In genomic region chr16:29824589-29825144, GRCh38 we compare ENCODE assay signal across 6 cellular contexts. TPM values are rescaled to one million over a fixed set of nuclear protein-coding genes. Genes with fewer than 3 reads are reported as not detected.
A peak's percentile ranks its signal among the peaks of the same experiment; 100 is the strongest.
DNase-seq lines count a peak whose midpoint lies in the region; ATAC-seq, FAIRE-seq and TF ChIP-seq lines count a peak whose summit lies in the region.

No MANE protein-coding gene starts in this region.

- H2AFZ ChIP-seq in K562 (ENCODE audit: low read depth, low read length) (no peak overlapping the region), neuronal stem cell (ENCODE audit: low read length) (no peak overlapping the region)

- H3K4ac ChIP-seq in neuronal stem cell (ENCODE audit: low read length): no peak overlapping the region

- CTCF ChIA-PET in HEK293 (lab: Yijun Ruan, JAX): interaction anchor here (0.8 to 6.1 kb wide), 4 partner anchors 8 to 208 kb away, joined by 3 to 36 read pairs (median 20); partner anchors contain the start of gene PAGR1
- CTCF ChIA-PET in K562 (lab: Yijun Ruan, JAX; ENCODE audit: low intra/inter-chr PET ratio): interaction anchor here (0.7 kb wide), 1 partner anchor 275 kb away, joined by 8 read pairs; no protein-coding TSS in a partner anchor

- no peak overlapping the region for H2AK5ac ChIP-seq in neuronal stem cell (ENCODE audit: low read depth, low read length)

- H3K4me3 ChIP-seq in HEK293 (ENCODE audit: low read depth, low read length) (no peak overlapping the region), K562 (no peak overlapping the region), neuronal stem cell (ENCODE audit: low read length in 2 of 2) (no peak overlapping the region)

- H2BK15ac ChIP-seq in neuronal stem cell (ENCODE audit: low read length): no peak overlapping the region

- H4K8ac ChIP-seq in neuronal stem cell (ENCODE audit: low read depth, low read length): no peak overlapping the region

- no peak for TF ChIP-seq CTCF in HEK293 (tag by site-specific recombination; IDR thresholded peaks at IDR 0.05)
- TF ChIP-seq CTCF in K562 (IDR thresholded peaks at IDR 0.05 in 2 of 3, conservative IDR thresholded peaks at IDR 0.05 in 1 of 3; ENCODE audit: insufficient read depth in 2 of 3, low read depth in 1 of 3, low read length in 3 of 3): no peak

- intact Hi-C loops in K562 (cut with micrococcal nuclease): no loop called here

- POLR2A ChIA-PET in HEK293 (lab: Yijun Ruan, JAX): interaction anchor here (0.6 to 1.9 kb wide), 9 partner anchors 8 to 1267 kb away, joined by 3 to 6 read pairs (median 3); partner anchors contain the start of gene PAGR1
- POLR2A ChIA-PET in K562 (lab: Yijun Ruan, JAX): interaction anchor here (0.6 to 1.1 kb wide), 4 partner anchors 10 to 145 kb away, joined by 3 to 6 read pairs (median 4); partner anchors contain the start of gene QPRT

- no peak for ATAC-seq in K562
- no peak for ATAC-seq in HG02852 (IDR thresholded peaks at IDR 0.05; ENCODE audit: unreplicated experiment)
- ATAC-seq in HG03095 (IDR thresholded peaks at IDR 0.05; ENCODE audit: unreplicated experiment): no peak

- peaks cover 7% of the 10 kb centered on the region; the same call in 1 of the 2 replicates for H3K4me1 ChIP-seq in HEK293 (ENCODE audit: control insufficient read depth, insufficient read depth, low read length)
- H3K4me1 ChIP-seq in K562 (replicated peaks in 1 of 2; ENCODE audit: control insufficient read depth in 2 of 2, insufficient read depth in 2 of 2, low read length in 2 of 2): peaks cover 22 to 34% of the 10 kb centered on the region in 2 experiments
- peaks cover 2 to 13% of the 10 kb centered on the region in 2 donors for H3K4me1 ChIP-seq in neuronal stem cell (ENCODE audit: control insufficient read depth in 2 of 2, insufficient read depth in 1 of 2, low read depth in 1 of 2, low read length in 2 of 2)

- H2BK120ac ChIP-seq in neuronal stem cell (ENCODE audit: low read depth, low read length): no peak overlapping the region

- no peak overlapping the region for H3K23ac ChIP-seq in neuronal stem cell (ENCODE audit: low read depth, low read length, poor library complexity)

- WGBS in K562 (ENCODE audit: insufficient coverage, low coverage, missing lambda C conversion rate): 26% methylated on average over 7 of the region's 7 CpGs
- WGBS in neuronal stem cell (ENCODE audit: extremely low coverage in 2 of 2, insufficient read length in 2 of 2, insufficient replicate concordance in 1 of 2), 2 donors: no CpG with 5 or more reads among the region's 7 CpGs

- H2BK5ac ChIP-seq in neuronal stem cell (ENCODE audit: low read length): no peak overlapping the region

- H3K79me1 ChIP-seq in neuronal stem cell (ENCODE audit: low read depth, low read length): no peaks in the 10 kb centered on the region

- H3K36me3 ChIP-seq in HEK293 (ENCODE audit: control insufficient read depth in 2 of 2, insufficient read depth in 1 of 2, low read length in 2 of 2): peaks cover 2 to 14% of the 10 kb centered on the region in 2 experiments; a peak in 2 of 3 replicates
- H3K36me3 ChIP-seq in K562 (ENCODE audit: control insufficient read depth, insufficient read depth, low read length): peaks cover 5% of the 10 kb centered on the region
- H3K36me3 ChIP-seq in neuronal stem cell (replicated peaks in 1 of 2; ENCODE audit: control insufficient read depth in 2 of 2, insufficient read depth in 2 of 2, low read length in 2 of 2): peaks cover 12% of the 10 kb centered on the region in 2 donors

- FAIRE-seq in K562 (lab: Jason Lieb, UNC): no peak

- no TSS peak for BruUV-seq in K562 (replicated peaks; lab: Mats Ljungman, UMichigan)

- in situ Hi-C loops in K562 (cut with MboI): no loop called here

- H2BK12ac ChIP-seq in neuronal stem cell (ENCODE audit: low read length): no peak overlapping the region

- H3K79me2 ChIP-seq in K562 (ENCODE audit: control insufficient read depth, insufficient read depth, low read length): no peaks in the 10 kb centered on the region

- H3K27ac ChIP-seq in HEK293 (ENCODE audit: extremely low read depth, low read depth, low read length) (no peak overlapping the region), K562 (ENCODE audit: extremely low read depth, low read depth, low read length) (no peak overlapping the region), neuronal stem cell (replicated peaks; ENCODE audit: low read length) (no peak overlapping the region)

- peak overlapping the region; percentile 1 for H3K18ac ChIP-seq in neuronal stem cell (ENCODE audit: low read length)

- H3K9me1 ChIP-seq in K562 (ENCODE audit: control insufficient read depth, insufficient read depth, low read length): peaks cover 3% of the 10 kb centered on the region

- H3K9me3 ChIP-seq in HEK293 (ENCODE audit: control insufficient read depth, insufficient read depth, low read depth, low read length): no peaks in the 10 kb centered on the region
- H3K9me3 ChIP-seq in K562 (replicated peaks; ENCODE audit: control insufficient read depth, insufficient read depth, low read depth, low read length): no peaks in the 10 kb centered on the region
- H3K9me3 ChIP-seq in neuronal stem cell (replicated peaks in 1 of 2; ENCODE audit: control insufficient read depth in 2 of 2, insufficient read depth in 1 of 2, low read depth in 1 of 2, low read length in 2 of 2): no peaks in the 10 kb centered on the region

- no peaks in the 10 kb centered on the region; the same call in 1 of the 2 replicates for H4K20me1 ChIP-seq in K562 (replicated peaks; ENCODE audit: control insufficient read depth, insufficient read depth, low read length)

- peak overlapping the region in 1 of 2 experiments; percentile 70; a peak in 1 of 4 replicates for H3K9ac ChIP-seq in K562 (ENCODE audit: insufficient read depth in 1 of 2, low read depth in 2 of 2, low read length in 2 of 2)
- H3K9ac ChIP-seq in neuronal stem cell (ENCODE audit: low read depth, low read length, poor library complexity): no peak overlapping the region

- no peak for DNase-seq in K562 (ENCODE audit: extremely low read depth in 1 of 4, low spot score in 3 of 4)
- no peak for DNase-seq in neuronal stem cell (ENCODE audit: low spot score)
- DNase-seq in NCI-H1092 (lab: John Stamatoyannopoulos, UW): no peak

- no peak overlapping the region for H3K14ac ChIP-seq in neuronal stem cell (ENCODE audit: low read length)

- no peak for TF ChIP-seq RAD21 in K562 (CRISPR knock-in tag; conservative IDR thresholded peaks at IDR 0.05 in 1 of 2, IDR thresholded peaks at IDR 0.05 in 1 of 2)

- TF ChIP-seq EP300 in K562 (IDR thresholded peaks at IDR 0.05; ENCODE audit: low read length): no peak

- no peak overlapping the region for H3K4me2 ChIP-seq in K562 (ENCODE audit: insufficient read depth, low read length)
- no peak overlapping the region for H3K4me2 ChIP-seq in neuronal stem cell (ENCODE audit: insufficient read depth, low read length, poor library complexity, severe bottlenecking)

- no peak overlapping the region for H4K91ac ChIP-seq in neuronal stem cell (ENCODE audit: low read depth, low read length, poor library complexity)

- TF ChIP-seq POLR2A in K562 (conservative IDR thresholded peaks at IDR 0.05): no peak

- peaks cover 0 to 1% of the 10 kb centered on the region in 2 experiments; a peak in 1 of 5 replicates for H3K27me3 ChIP-seq in K562 (ENCODE audit: control insufficient read depth in 2 of 2, insufficient read depth in 2 of 2, low read length in 2 of 2)
- H3K27me3 ChIP-seq in neuronal stem cell (ENCODE audit: control insufficient read depth in 3 of 3, insufficient read depth in 3 of 3, low read depth in 1 of 3, low read length in 3 of 3): no peaks in the 10 kb centered on the region

RNA-seq across cellular contexts. Expression of gene MVP, which starts 4.4 kb away (rescaled TPM):
- 2.1 and 2.7 TPM in 2 replicates for total RNA-seq in K562 (2011; cell fraction: chromatin; rRNA removed; ENCODE audit: low replicate concordance)
- total RNA-seq in K562 (2011; cell fraction: nucleolus; rRNA removed): 0.83 and 2.1 TPM in 2 replicates
- 1.6 and 6.8 TPM in 2 replicates for total RNA-seq in K562 (2011; cell fraction: nucleoplasm; rRNA removed)
- total RNA-seq in K562 (2014; rRNA removed): 0.53 and 1.00 TPM in 2 replicates
- 0.41 and 0.65 TPM in 2 replicates for total RNA-seq in K562 (2014; rRNA removed; fragmentation: Illumina TruSeq; extraction: Trizol)
- 0.76 and 0.98 TPM in 2 replicates for total RNA-seq in K562 (2015; rRNA removed; fragmentation: Illumina TruSeq; extraction: Trizol)
- total RNA-seq in K562 (2021): 1.4 and 1.9 TPM in 2 replicates
- polyA plus RNA-seq in K562 (2011; rRNA removed): 0.39 and 1.1 TPM in 2 replicates
- 0.21 and 0.86 TPM in 2 replicates for polyA plus RNA-seq in K562 (2011; cell fraction: cytosol; rRNA removed)
- 2.9 and 3.4 TPM in 2 replicates for polyA plus RNA-seq in K562 (2011; cell fraction: nucleus; rRNA removed)
- polyA plus RNA-seq in K562 (2012): 2.1 and 3.5 TPM in 2 replicates
- 0.43 and 0.69 TPM in 2 replicates for polyA plus RNA-seq in K562 (2014; fragmentation: Illumina TruSeq; extraction: Trizol)
- polyA plus RNA-seq in K562 (2014; fragmentation: Nextera tagmentation; extraction: Ambion mirVana): not detected
- polyA plus RNA-seq in K562 (2014; rRNA removed): 0.66 and 1.1 TPM in 2 replicates
- polyA minus RNA-seq in K562 (2011; rRNA and poly(A)+ RNA removed): 0.53 and 1.0 TPM in 2 replicates
- 2.4 and 2.7 TPM in 2 replicates for polyA minus RNA-seq in K562 (2011; cell fraction: cytosol; rRNA and poly(A)+ RNA removed)
- 0.94 and 2.2 TPM in 2 replicates for polyA minus RNA-seq in K562 (2011; cell fraction: nucleus; rRNA and poly(A)+ RNA removed)
- polyA plus RNA-seq in neuronal stem cell (2013, experiment 1 of 2): 6.3 TPM
- polyA plus RNA-seq in neuronal stem cell (2013, experiment 2 of 2): 5.6 TPM

RNA-seq across cellular contexts. Expression of gene PAGR1, which starts 8.7 kb away (rescaled TPM):
- total RNA-seq in K562 (2011; cell fraction: chromatin; rRNA removed; ENCODE audit: low replicate concordance): 8.4 and 14.4 TPM in 2 replicates
- 14.2 and 16.0 TPM in 2 replicates for total RNA-seq in K562 (2011; cell fraction: nucleolus; rRNA removed)
- 11.1 and 12.8 TPM in 2 replicates for total RNA-seq in K562 (2011; cell fraction: nucleoplasm; rRNA removed)
- 58.2 and 68.3 TPM in 2 replicates for total RNA-seq in K562 (2014; rRNA removed)
- 16.5 and 16.8 TPM in 2 replicates for total RNA-seq in K562 (2014; rRNA removed; fragmentation: Illumina TruSeq; extraction: Trizol)
- 40.7 and 42.2 TPM in 2 replicates for total RNA-seq in K562 (2015; rRNA removed; fragmentation: Illumina TruSeq; extraction: Trizol)
- 33.3 and 36.0 TPM in 2 replicates for total RNA-seq in K562 (2021)
- 15.4 and 16.6 TPM in 2 replicates for polyA plus RNA-seq in K562 (2011; rRNA removed)
- 16.9 and 23.2 TPM in 2 replicates for polyA plus RNA-seq in K562 (2011; cell fraction: cytosol; rRNA removed)
- 11.9 and 16.8 TPM in 2 replicates for polyA plus RNA-seq in K562 (2011; cell fraction: nucleus; rRNA removed)
- 21.5 and 32.5 TPM in 2 replicates for polyA plus RNA-seq in K562 (2012)
- polyA plus RNA-seq in K562 (2014; fragmentation: Illumina TruSeq; extraction: Trizol): 15.7 and 26.0 TPM in 2 replicates
- polyA plus RNA-seq in K562 (2014; fragmentation: Nextera tagmentation; extraction: Ambion mirVana): 1 to 10 TPM; 1.4 to 4.5 TPM
- 42.8 and 51.3 TPM in 2 replicates for polyA plus RNA-seq in K562 (2014; rRNA removed)
- 5.3 and 7.0 TPM in 2 replicates for polyA minus RNA-seq in K562 (2011; rRNA and poly(A)+ RNA removed)
- 7.3 and 12.9 TPM in 2 replicates for polyA minus RNA-seq in K562 (2011; cell fraction: cytosol; rRNA and poly(A)+ RNA removed)
- polyA minus RNA-seq in K562 (2011; cell fraction: nucleus; rRNA and poly(A)+ RNA removed): 10.0 and 13.6 TPM in 2 replicates
- polyA plus RNA-seq in neuronal stem cell (2013, experiment 1 of 2): 63.6 TPM
- polyA plus RNA-seq in neuronal stem cell (2013, experiment 2 of 2): 61.9 TPM

RNA-seq across cellular contexts. Expression of gene PRRT2, which starts 12.7 kb away (rescaled TPM):
- total RNA-seq in K562 (2011; cell fraction: chromatin; rRNA removed; ENCODE audit: low replicate concordance): 2.5 and 4.2 TPM in 2 replicates
- total RNA-seq in K562 (2011; cell fraction: nucleolus; rRNA removed): 1.7 and 2.8 TPM in 2 replicates
- total RNA-seq in K562 (2011; cell fraction: nucleoplasm; rRNA removed): 2.1 and 6.5 TPM in 2 replicates
- total RNA-seq in K562 (2014; rRNA removed): 0.16 and 0.27 TPM in 2 replicates
- 0.11 TPM in 1 of 2 replicates, not detected in the other for total RNA-seq in K562 (2014; rRNA removed; fragmentation: Illumina TruSeq; extraction: Trizol)
- total RNA-seq in K562 (2015; rRNA removed; fragmentation: Illumina TruSeq; extraction: Trizol): 0.25 and 0.38 TPM in 2 replicates
- total RNA-seq in K562 (2021): 0.69 and 1.2 TPM in 2 replicates
- 0.42 and 0.96 TPM in 2 replicates for polyA plus RNA-seq in K562 (2011; rRNA removed)
- polyA plus RNA-seq in K562 (2011; cell fraction: cytosol; rRNA removed): 0.48 and 0.60 TPM in 2 replicates
- polyA plus RNA-seq in K562 (2011; cell fraction: nucleus; rRNA removed): 9.4 and 12.9 TPM in 2 replicates
- polyA plus RNA-seq in K562 (2012): 0.72 and 1.4 TPM in 2 replicates
- 0.28 and 0.46 TPM in 2 replicates for polyA plus RNA-seq in K562 (2014; fragmentation: Illumina TruSeq; extraction: Trizol)
- polyA plus RNA-seq in K562 (2014; fragmentation: Nextera tagmentation; extraction: Ambion mirVana): not detected
- 0.81 and 1.0 TPM in 2 replicates for polyA plus RNA-seq in K562 (2014; rRNA removed)
- 0.25 and 0.30 TPM in 2 replicates for polyA minus RNA-seq in K562 (2011; rRNA and poly(A)+ RNA removed)
- polyA minus RNA-seq in K562 (2011; cell fraction: cytosol; rRNA and poly(A)+ RNA removed): not detected in 2 replicates
- 1.3 and 1.6 TPM in 2 replicates for polyA minus RNA-seq in K562 (2011; cell fraction: nucleus; rRNA and poly(A)+ RNA removed)
- 75.9 TPM for polyA plus RNA-seq in neuronal stem cell (2013, experiment 1 of 2)
- polyA plus RNA-seq in neuronal stem cell (2013, experiment 2 of 2): 71.0 TPM

RNA-seq across cellular contexts. Expression of gene MAZ, which starts 18.3 kb away (rescaled TPM):
- 95.3 and 227 TPM in 2 replicates for total RNA-seq in K562 (2011; cell fraction: chromatin; rRNA removed; ENCODE audit: low replicate concordance)
- total RNA-seq in K562 (2011; cell fraction: nucleolus; rRNA removed): 242 and 255 TPM in 2 replicates
- total RNA-seq in K562 (2011; cell fraction: nucleoplasm; rRNA removed): 165 and 167 TPM in 2 replicates
- total RNA-seq in K562 (2014; rRNA removed): 414 and 504 TPM in 2 replicates
- 196 and 250 TPM in 2 replicates for total RNA-seq in K562 (2014; rRNA removed; fragmentation: Illumina TruSeq; extraction: Trizol)
- 378 and 386 TPM in 2 replicates for total RNA-seq in K562 (2015; rRNA removed; fragmentation: Illumina TruSeq; extraction: Trizol)
- 518 and 532 TPM in 2 replicates for total RNA-seq in K562 (2021)
- 216 and 275 TPM in 2 replicates for polyA plus RNA-seq in K562 (2011; rRNA removed)
- 302 and 460 TPM in 2 replicates for polyA plus RNA-seq in K562 (2011; cell fraction: cytosol; rRNA removed)
- polyA plus RNA-seq in K562 (2011; cell fraction: nucleus; rRNA removed): 274 and 319 TPM in 2 replicates
- 576 and 597 TPM in 2 replicates for polyA plus RNA-seq in K562 (2012)
- polyA plus RNA-seq in K562 (2014; fragmentation: Illumina TruSeq; extraction: Trizol): 420 and 592 TPM in 2 replicates
- polyA plus RNA-seq in K562 (2014; fragmentation: Nextera tagmentation; extraction: Ambion mirVana): 10 to 100 TPM; 45.4 to 59.3 TPM
- 225 and 259 TPM in 2 replicates for polyA plus RNA-seq in K562 (2014; rRNA removed)
- polyA minus RNA-seq in K562 (2011; rRNA and poly(A)+ RNA removed): 238 and 356 TPM in 2 replicates
- polyA minus RNA-seq in K562 (2011; cell fraction: cytosol; rRNA and poly(A)+ RNA removed): 360 and 377 TPM in 2 replicates
- 72.8 and 95.2 TPM in 2 replicates for polyA minus RNA-seq in K562 (2011; cell fraction: nucleus; rRNA and poly(A)+ RNA removed)
- 202 TPM for polyA plus RNA-seq in neuronal stem cell (2013, experiment 1 of 2)
- 199 TPM for polyA plus RNA-seq in neuronal stem cell (2013, experiment 2 of 2)

RNA-seq across cellular contexts. Expression of gene KIF22, which starts 34.1 kb away (rescaled TPM):
- 212 and 457 TPM in 2 replicates for total RNA-seq in K562 (2011; cell fraction: chromatin; rRNA removed; ENCODE audit: low replicate concordance)
- total RNA-seq in K562 (2011; cell fraction: nucleolus; rRNA removed): 330 and 338 TPM in 2 replicates
- 225 and 251 TPM in 2 replicates for total RNA-seq in K562 (2011; cell fraction: nucleoplasm; rRNA removed)
- 131 and 146 TPM in 2 replicates for total RNA-seq in K562 (2014; rRNA removed)
- 84.2 and 106 TPM in 2 replicates for total RNA-seq in K562 (2014; rRNA removed; fragmentation: Illumina TruSeq; extraction: Trizol)
- 115 and 117 TPM in 2 replicates for total RNA-seq in K562 (2015; rRNA removed; fragmentation: Illumina TruSeq; extraction: Trizol)
- 146 and 156 TPM in 2 replicates for total RNA-seq in K562 (2021)
- 232 and 251 TPM in 2 replicates for polyA plus RNA-seq in K562 (2011; rRNA removed)
- 202 and 227 TPM in 2 replicates for polyA plus RNA-seq in K562 (2011; cell fraction: cytosol; rRNA removed)
- polyA plus RNA-seq in K562 (2011; cell fraction: nucleus; rRNA removed): 549 and 656 TPM in 2 replicates
- 111 and 163 TPM in 2 replicates for polyA plus RNA-seq in K562 (2012)
- 144 and 171 TPM in 2 replicates for polyA plus RNA-seq in K562 (2014; fragmentation: Illumina TruSeq; extraction: Trizol)
- polyA plus RNA-seq in K562 (2014; fragmentation: Nextera tagmentation; extraction: Ambion mirVana): 10 to 100 TPM in 1 of 2 experiments, 1 to 10 TPM in 1; 8.7 to 18.2 TPM
- 180 and 185 TPM in 2 replicates for polyA plus RNA-seq in K562 (2014; rRNA removed)
- polyA minus RNA-seq in K562 (2011; rRNA and poly(A)+ RNA removed): 154 and 186 TPM in 2 replicates
- 92.9 and 122 TPM in 2 replicates for polyA minus RNA-seq in K562 (2011; cell fraction: cytosol; rRNA and poly(A)+ RNA removed)
- polyA minus RNA-seq in K562 (2011; cell fraction: nucleus; rRNA and poly(A)+ RNA removed): 267 and 269 TPM in 2 replicates
- polyA plus RNA-seq in neuronal stem cell (2013, experiment 1 of 2): 110 TPM
- 109 TPM for polyA plus RNA-seq in neuronal stem cell (2013, experiment 2 of 2)
